Comparison of ENCODE assay signal across 13 cellular contexts in genomic region chr10:102267748-102268147, GRCh38. TPM values are rescaled to one million over a fixed set of nuclear protein-coding genes. Genes with fewer than 3 reads are reported as not detected.
DNase-seq lines count a peak whose midpoint lies in the region; ATAC-seq and TF ChIP-seq lines count a peak whose summit lies in the region.
"Had no signal": no experiment of that assay in that cellular context is flagged by ENCODE, and none has a peak within 500 bp of the region (broad histone marks: within the 10 kb centered on the region; RNA-seq: fewer than 3 reads in every experiment).

No MANE protein-coding gene starts in this region.

- no peak overlapping the region for H3K9ac ChIP-seq in endodermal cell (ENCODE audit: extremely low read depth, low read length, poor library complexity, severe bottlenecking)

- ATAC-seq in Panc1 (no peak), psoas muscle (peak; percentile 51 to 76 (median 53))

- intact Hi-C loops in Panc1 (cut with micrococcal nuclease; ENCODE audit: unreplicated experiment) (no loop called here), psoas muscle (cut with DNase I) (no loop called here)

- H3K4me3 Mint-ChIP-seq in endodermal cell: no peak overlapping the region

- H3K27ac ChIP-seq in Panc1 (ENCODE audit: low read length) (no peak overlapping the region), endodermal cell (ENCODE audit: low read depth, low read length) (no peak overlapping the region), psoas muscle (peak overlapping the region; percentile 73), WERI-Rb-1 (no peak overlapping the region)

- H3K27me3 ChIP-seq in Panc1 (ENCODE audit: control insufficient read depth, insufficient read depth, low read length) (no peaks in the 10 kb centered on the region), endodermal cell (ENCODE audit: control insufficient read depth, insufficient read depth, low read length, poor library complexity, severe bottlenecking) (no peaks in the 10 kb centered on the region), psoas muscle (ENCODE audit: insufficient read depth in 3 of 3, low read length in 2 of 3) (no peaks in the 10 kb centered on the region), WERI-Rb-1 (ENCODE audit: insufficient read depth, low read depth, severe bottlenecking) (no peaks in the 10 kb centered on the region)
- H3K27me3 ChIP-seq: spleen had no signal

- H3K4me3 ChIP-seq in Panc1 (ENCODE audit: low read depth in 2 of 2, low read length in 2 of 2): no peak overlapping the region
- H3K4me3 ChIP-seq in endodermal cell (ENCODE audit: low read length): no peak overlapping the region
- no peak overlapping the region for H3K4me3 ChIP-seq in psoas muscle
- no peak overlapping the region for H3K4me3 ChIP-seq in WERI-Rb-1 (ENCODE audit: low read depth, low read length)
- H3K4me3 ChIP-seq: spleen had no signal

- CTCF ChIA-PET in Panc1 (lab: Charles Lee): no interaction called here

- H3K9me3 ChIP-seq in Panc1 (ENCODE audit: control insufficient read depth, insufficient read depth, low read depth, low read length) (no peaks in the 10 kb centered on the region), endodermal cell (ENCODE audit: control insufficient read depth, low read length) (no peaks in the 10 kb centered on the region), psoas muscle (no peaks in the 10 kb centered on the region), WERI-Rb-1 (ENCODE audit: severe bottlenecking) (no peaks in the 10 kb centered on the region)
- H3K9me3 ChIP-seq: spleen had no signal

- H3K36me3 ChIP-seq in Panc1 (ENCODE audit: control insufficient read depth, insufficient read depth, low read length) (no peaks in the 10 kb centered on the region; the same call in 1 of the 2 replicates), endodermal cell (ENCODE audit: control insufficient read depth, insufficient read depth, low read length) (peaks cover 22% of the 10 kb centered on the region), psoas muscle (ENCODE audit: insufficient read depth in 1 of 2, low read depth in 1 of 2) (no peaks in the 10 kb centered on the region), WERI-Rb-1 (peaks cover 42% of the 10 kb centered on the region)

- in situ Hi-C loops in Panc1 (cut with HindIII; ENCODE audit: low pct_unique_long_range_greater_than_20kb, low sequenced_read_pairs): no loop called here

- no peaks in the 10 kb centered on the region for H3K4me1 Mint-ChIP-seq in endodermal cell

- no peaks in the 10 kb centered on the region for H3K9me3 Mint-ChIP-seq in endodermal cell

- H3K27me3 Mint-ChIP-seq in endodermal cell (ENCODE audit: insufficient read depth): no peaks in the 10 kb centered on the region

- DNase-seq in EL (peak; percentile 62), Panc1 (ENCODE audit: low read depth, low spot score) (no peak), endodermal cell (no peak), psoas muscle (no peak), Ammon's horn (ENCODE audit: low spot score) (no peak), NOMO-1 treated with dmso at 0.1 percent for 144 hours (lab: John Stamatoyannopoulos, UW; ENCODE audit: unreplicated experiment) (no peak), WERI-Rb-1 (no peak)
- DNase-seq in stimulated activated CD4-positive, alpha-beta T cell treated with anti-CD3 and anti-CD28 coated beads, Interleukin-2, amount 100 ng/mL, for 24 hours: no peak
- DNase-seq: GF-D8; NCI-H1092; NK-92 treated with Interleukin-12 subunit alpha and Interleukin-12 subunit beta, amount 100 ng/mL, for 24 hours; spleen; stimulated activated naive CD4-positive, alpha-beta T cell had no signal

- no peaks in the 10 kb centered on the region for H3K4me1 ChIP-seq in Panc1 (ENCODE audit: control insufficient read depth, insufficient read depth, low read length)
- no peaks in the 10 kb centered on the region for H3K4me1 ChIP-seq in endodermal cell (ENCODE audit: control insufficient read depth, insufficient read depth, low read length)
- H3K4me1 ChIP-seq in psoas muscle: peaks cover 71% of the 10 kb centered on the region

- TSS peak; percentile 28 for BruUV-seq in Panc1 (replicated peaks; lab: Mats Ljungman, UMichigan)

- TF ChIP-seq CTCF in Panc1 (IDR thresholded peaks at IDR 0.05) (no peak), endodermal cell (conservative IDR thresholded peaks at IDR 0.05) (no peak), psoas muscle (IDR thresholded peaks at IDR 0.05) (no peak), WERI-Rb-1 (IDR thresholded peaks at IDR 0.05; ENCODE audit: low read depth, low read length) (no peak)

- POLR2A ChIA-PET in Panc1 (lab: Charles Lee): interaction anchor here (0.6 kb wide), 1 partner anchor 18 kb away, joined by 4 read pairs; no protein-coding TSS in a partner anchor

- peak overlapping the region; percentile 25 for H3K27ac Mint-ChIP-seq in endodermal cell

- H3K36me3 Mint-ChIP-seq in endodermal cell (ENCODE audit: low read depth): peaks cover 13% of the 10 kb centered on the region

RNA-seq across cellular contexts. Expression of gene GBF1, which starts 22.4 kb away (rescaled TPM):
- total RNA-seq in Panc1 (2021; ENCODE audit: unreplicated experiment) (65.0 TPM), endodermal cell (10 to 100 TPM; 31.1 to 31.4 TPM), psoas muscle (10 to 100 TPM; 40.8 to 47.1 (median 44.2) TPM)
- 52.3 TPM for polyA plus RNA-seq in Panc1 (2012; ENCODE audit: insufficient read length)
- 31.7 TPM for polyA plus RNA-seq in endodermal cell (2013, experiment 1 of 2)
- polyA plus RNA-seq in endodermal cell (2013, experiment 2 of 2): 31.5 TPM
- 10 to 100 TPM; 14.1 to 32.0 (median 15.8) TPM for polyA plus RNA-seq in psoas muscle

RNA-seq across cellular contexts. Expression of gene PITX3, which starts 26.4 kb away (rescaled TPM):
- total RNA-seq in Panc1 (2021; ENCODE audit: unreplicated experiment) (0.49 TPM), endodermal cell (not detected), psoas muscle (1 to 10 TPM; 6.9 to 9.7 (median 8.8) TPM)
- polyA plus RNA-seq in Panc1 (2012; ENCODE audit: insufficient read length): 0.31 TPM
- 0.28 TPM for polyA plus RNA-seq in endodermal cell (2013, experiment 1 of 2)
- 0.58 TPM for polyA plus RNA-seq in endodermal cell (2013, experiment 2 of 2)
- 1 to 10 TPM; 2.0 to 7.6 (median 4.5) TPM for polyA plus RNA-seq in psoas muscle
- total RNA-seq: spleen had no signal
- polyA plus RNA-seq: spleen had no signal

RNA-seq across cellular contexts. Expression of gene ELOVL3, which starts 41.6 kb away (rescaled TPM):
- 1.2 TPM for total RNA-seq in Panc1 (2021; ENCODE audit: unreplicated experiment)
- 1.3 TPM for polyA plus RNA-seq in Panc1 (2012; ENCODE audit: insufficient read length)
- not detected for total RNA-seq in endodermal cell
- polyA plus RNA-seq in endodermal cell (2013, experiment 1 of 2): 0.28 TPM
- not detected for polyA plus RNA-seq in endodermal cell (2013, experiment 2 of 2)
- total RNA-seq in psoas muscle: under 1 TPM in 3 of 4 donors, not detected in 1; 0.25 to 0.54 (median 0.26) TPM
- polyA plus RNA-seq in psoas muscle: under 1 TPM; 0.17 to 0.32 (median 0.26) TPM
